Comparison of ENCODE assay signal across 22 cellular contexts in genomic region chr5:119554597-119554996, GRCh38.
"Had no signal": no experiment of that assay in that cellular context is flagged by ENCODE, and none has a peak within 500 bp of the region (broad histone marks: within the 10 kb centered on the region; RNA-seq: fewer than 3 reads in every experiment).

No MANE protein-coding gene starts in this region.

- H3K4me2 ChIP-seq: KMS-11 had no signal

- DNase-seq: IMR-90, Kasumi-1, MM.1S, NCI-H1092 treated with DMSO at 0.1 percent for 48 hours, NCI-H1436, NCI-H187, NCI-H2029, NCI-H2081 treated with DMSO at 0.1 percent for 48 hours, NCI-H2171, NCI-H226, NCI-H446, NCI-H510A, NCI-H524 treated with DMSO at 0.1 percent for 48 hours, NCI-H69, NCI-H774, RPMI8226, SHP77 treated with DMSO at 0.1 percent for 48 hours, SJCRH30 had no signal

- H3K27me3 ChIP-seq: SJCRH30 had no signal

- H3K9me3 ChIP-seq: SJCRH30 had no signal

- H3K4me1 ChIP-seq: SJCRH30 had no signal

- ATAC-seq: HepG2, SK-N-SH treated with all-trans-retinoic acid at 6 μM for 48 hours had no signal

- H3K27ac ChIP-seq: KMS-11, SJCRH30 had no signal

- H3K4me3 ChIP-seq: SJCRH30 had no signal

- FAIRE-seq: HepG2, RCC 7860 had no signal

- H3K36me3 ChIP-seq: SJCRH30 had no signal

- H3K9ac ChIP-seq: KMS-11 had no signal
